11 cellular contexts compared by ENCODE assay signal in the genomic region with DNA sequence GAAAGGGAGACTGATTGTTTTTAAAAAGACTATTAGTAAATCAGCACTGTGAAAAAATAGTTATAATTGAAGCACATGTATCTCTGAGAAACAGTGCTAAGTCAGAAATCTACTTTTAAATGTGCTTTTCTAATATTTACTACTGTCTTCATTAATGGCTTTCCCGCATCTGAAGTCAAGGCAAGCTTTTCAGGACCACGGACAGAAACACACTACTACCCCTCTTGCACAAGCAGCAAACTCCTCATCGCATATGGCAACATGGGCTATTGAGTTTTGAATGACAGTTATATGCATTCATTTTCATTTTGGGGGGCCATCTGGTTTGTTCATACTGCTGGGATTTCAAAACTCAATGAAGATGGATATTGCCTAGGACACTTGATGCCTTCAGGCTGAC.
DNase-seq lines count a peak whose midpoint lies in the region; ATAC-seq and TF ChIP-seq lines count a peak whose summit lies in the region.
"Had no signal": no experiment of that assay in that cellular context is flagged by ENCODE, and none has a peak within 500 bp of the region (broad histone marks: within the 10 kb centered on the region; RNA-seq: fewer than 3 reads in every experiment).

No MANE protein-coding gene starts in this region.

- no peaks in the 10 kb centered on the region for H3K4me1 ChIP-seq in upper lobe of left lung

- H3K4me3 Mint-ChIP-seq in WTC11, result no peak overlapping the region

- POLR2A ChIA-PET in WTC11 (lab: Charles Lee), result interaction anchor here (1.1 kb wide), 1 partner anchor 8 kb away, joined by 3 read pairs; no protein-coding TSS in a partner anchor

- TF ChIP-seq POLR2A in upper lobe of left lung (IDR thresholded peaks at IDR 0.05), result no peak

- no peak overlapping the region for H3K27ac Mint-ChIP-seq in WTC11

- TF ChIP-seq EP300 in Ishikawa (IDR thresholded peaks at IDR 0.05; ENCODE audit: borderline replicate concordance) (no peak), upper lobe of left lung (IDR thresholded peaks at IDR 0.05) (no peak)

- no peak overlapping the region for H3K4me3 ChIP-seq in upper lobe of left lung
- H3K4me3 ChIP-seq: PC-9 had no signal

- H3K36me3 Mint-ChIP-seq in WTC11, result no peaks in the 10 kb centered on the region

- no peaks in the 10 kb centered on the region for H3K27me3 Mint-ChIP-seq in WTC11 (ENCODE audit: low read depth)

- WGBS in upper lobe of left lung, 2 donors, result 23 to 44% methylated on average over 3 of the region's 3 CpGs

- no peaks in the 10 kb centered on the region for H3K9me3 ChIP-seq in upper lobe of left lung

- no peak for TF ChIP-seq RAD21 in Ishikawa (IDR thresholded peaks at IDR 0.05; ENCODE audit: low read depth)

- CTCF ChIA-PET in WTC11 (lab: Charles Lee), result no interaction called here

- DNase-seq in AML-193 (lab: John Stamatoyannopoulos, UW), result peak; percentile 1 to 31
- peak; percentile 39 for DNase-seq in WTC11 (ENCODE audit: low spot score)
- peak; percentile 53 for DNase-seq in iPS-NIHi7 (ENCODE audit: extremely low spot score)
- DNase-seq in upper lobe of left lung, result no peak
- DNase-seq in mucosa of gallbladder (ENCODE audit: low spot score), result no peak
- DNase-seq: activated T-cell treated with anti-CD3 and anti-CD28 coated beads for 4 hours had no signal

- no peak overlapping the region for H3K27ac ChIP-seq in upper lobe of left lung
- H3K27ac ChIP-seq: epithelial cell of prostate, PC-9 had no signal

- no peaks in the 10 kb centered on the region for H3K27me3 ChIP-seq in upper lobe of left lung

- no peaks in the 10 kb centered on the region for H3K9me3 Mint-ChIP-seq in WTC11

- ATAC-seq in WTC11, result peak; percentile 47; the same call in 1 of the 2 replicates
- no peak for ATAC-seq in upper lobe of left lung (ENCODE audit: low FRiP score in 2 of 2)
- no peak for ATAC-seq in GM18873 (IDR thresholded peaks at IDR 0.05; ENCODE audit: low FRiP score, unreplicated experiment)
- ATAC-seq in GM21381 (IDR thresholded peaks at IDR 0.05; ENCODE audit: unreplicated experiment), result no peak

- no peaks in the 10 kb centered on the region for H3K36me3 ChIP-seq in upper lobe of left lung

- no peak for TF ChIP-seq CTCF in WTC11 (IDR thresholded peaks at IDR 0.05)
- TF ChIP-seq CTCF in upper lobe of left lung (IDR thresholded peaks at IDR 0.05), result no peak

- peaks cover 38% of the 10 kb centered on the region for H3K4me1 Mint-ChIP-seq in WTC11

TF ChIP-seq in Ishikawa, 13 proteins besides CTCF, POLR2A, EP300 and RAD21:
- peak; percentile 82 for TF ChIP-seq CEBPB (IDR thresholded peaks at IDR 0.05)
- no peak for TF ChIP-seq CREB1 (IDR thresholded peaks at IDR 0.05; ENCODE audit: low read depth)
- TF ChIP-seq, protein P1, sequence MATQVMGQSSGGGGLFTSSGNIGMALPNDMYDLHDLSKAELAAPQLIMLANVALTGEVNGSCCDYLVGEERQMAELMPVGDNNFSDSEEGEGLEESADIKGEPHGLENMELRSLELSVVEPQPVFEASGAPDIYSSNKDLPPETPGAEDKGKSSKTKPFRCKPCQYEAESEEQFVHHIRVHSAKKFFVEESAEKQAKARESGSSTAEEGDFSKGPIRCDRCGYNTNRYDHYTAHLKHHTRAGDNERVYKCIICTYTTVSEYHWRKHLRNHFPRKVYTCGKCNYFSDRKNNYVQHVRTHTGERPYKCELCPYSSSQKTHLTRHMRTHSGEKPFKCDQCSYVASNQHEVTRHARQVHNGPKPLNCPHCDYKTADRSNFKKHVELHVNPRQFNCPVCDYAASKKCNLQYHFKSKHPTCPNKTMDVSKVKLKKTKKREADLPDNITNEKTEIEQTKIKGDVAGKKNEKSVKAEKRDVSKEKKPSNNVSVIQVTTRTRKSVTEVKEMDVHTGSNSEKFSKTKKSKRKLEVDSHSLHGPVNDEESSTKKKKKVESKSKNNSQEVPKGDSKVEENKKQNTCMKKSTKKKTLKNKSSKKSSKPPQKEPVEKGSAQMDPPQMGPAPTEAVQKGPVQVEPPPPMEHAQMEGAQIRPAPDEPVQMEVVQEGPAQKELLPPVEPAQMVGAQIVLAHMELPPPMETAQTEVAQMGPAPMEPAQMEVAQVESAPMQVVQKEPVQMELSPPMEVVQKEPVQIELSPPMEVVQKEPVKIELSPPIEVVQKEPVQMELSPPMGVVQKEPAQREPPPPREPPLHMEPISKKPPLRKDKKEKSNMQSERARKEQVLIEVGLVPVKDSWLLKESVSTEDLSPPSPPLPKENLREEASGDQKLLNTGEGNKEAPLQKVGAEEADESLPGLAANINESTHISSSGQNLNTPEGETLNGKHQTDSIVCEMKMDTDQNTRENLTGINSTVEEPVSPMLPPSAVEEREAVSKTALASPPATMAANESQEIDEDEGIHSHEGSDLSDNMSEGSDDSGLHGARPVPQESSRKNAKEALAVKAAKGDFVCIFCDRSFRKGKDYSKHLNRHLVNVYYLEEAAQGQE (IDR thresholded peaks at IDR 0.05; ENCODE audit: low read depth), result peak; percentile 89

TF ChIP-seq in WTC11, 78 proteins besides CTCF, POLR2A, EP300 and RAD21:
- TF ChIP-seq JUN (CRISPR knock-in tag; IDR thresholded peaks at IDR 0.05), result peak; percentile 16; the same call in 1 of the 2 replicates
- TF ChIP-seq, protein P2, sequence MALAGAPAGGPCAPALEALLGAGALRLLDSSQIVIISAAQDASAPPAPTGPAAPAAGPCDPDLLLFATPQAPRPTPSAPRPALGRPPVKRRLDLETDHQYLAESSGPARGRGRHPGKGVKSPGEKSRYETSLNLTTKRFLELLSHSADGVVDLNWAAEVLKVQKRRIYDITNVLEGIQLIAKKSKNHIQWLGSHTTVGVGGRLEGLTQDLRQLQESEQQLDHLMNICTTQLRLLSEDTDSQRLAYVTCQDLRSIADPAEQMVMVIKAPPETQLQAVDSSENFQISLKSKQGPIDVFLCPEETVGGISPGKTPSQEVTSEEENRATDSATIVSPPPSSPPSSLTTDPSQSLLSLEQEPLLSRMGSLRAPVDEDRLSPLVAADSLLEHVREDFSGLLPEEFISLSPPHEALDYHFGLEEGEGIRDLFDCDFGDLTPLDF (CRISPR knock-in tag; IDR thresholded peaks at IDR 0.05), result no peak
- TF ChIP-seq, protein P3, sequence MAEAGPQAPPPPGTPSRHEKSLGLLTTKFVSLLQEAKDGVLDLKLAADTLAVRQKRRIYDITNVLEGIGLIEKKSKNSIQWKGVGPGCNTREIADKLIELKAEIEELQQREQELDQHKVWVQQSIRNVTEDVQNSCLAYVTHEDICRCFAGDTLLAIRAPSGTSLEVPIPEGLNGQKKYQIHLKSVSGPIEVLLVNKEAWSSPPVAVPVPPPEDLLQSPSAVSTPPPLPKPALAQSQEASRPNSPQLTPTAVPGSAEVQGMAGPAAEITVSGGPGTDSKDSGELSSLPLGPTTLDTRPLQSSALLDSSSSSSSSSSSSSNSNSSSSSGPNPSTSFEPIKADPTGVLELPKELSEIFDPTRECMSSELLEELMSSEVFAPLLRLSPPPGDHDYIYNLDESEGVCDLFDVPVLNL (CRISPR knock-in tag; IDR thresholded peaks at IDR 0.05; ENCODE audit: borderline replicate concordance, low read depth), result no peak
- TF ChIP-seq, protein P4, sequence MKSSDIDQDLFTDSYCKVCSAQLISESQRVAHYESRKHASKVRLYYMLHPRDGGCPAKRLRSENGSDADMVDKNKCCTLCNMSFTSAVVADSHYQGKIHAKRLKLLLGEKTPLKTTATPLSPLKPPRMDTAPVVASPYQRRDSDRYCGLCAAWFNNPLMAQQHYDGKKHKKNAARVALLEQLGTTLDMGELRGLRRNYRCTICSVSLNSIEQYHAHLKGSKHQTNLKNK (CRISPR knock-in tag; IDR thresholded peaks at IDR 0.05), result no peak
- no peak for TF ChIP-seq SP1 (CRISPR knock-in tag; conservative IDR thresholded peaks at IDR 0.05)
- TF ChIP-seq, protein P5, sequence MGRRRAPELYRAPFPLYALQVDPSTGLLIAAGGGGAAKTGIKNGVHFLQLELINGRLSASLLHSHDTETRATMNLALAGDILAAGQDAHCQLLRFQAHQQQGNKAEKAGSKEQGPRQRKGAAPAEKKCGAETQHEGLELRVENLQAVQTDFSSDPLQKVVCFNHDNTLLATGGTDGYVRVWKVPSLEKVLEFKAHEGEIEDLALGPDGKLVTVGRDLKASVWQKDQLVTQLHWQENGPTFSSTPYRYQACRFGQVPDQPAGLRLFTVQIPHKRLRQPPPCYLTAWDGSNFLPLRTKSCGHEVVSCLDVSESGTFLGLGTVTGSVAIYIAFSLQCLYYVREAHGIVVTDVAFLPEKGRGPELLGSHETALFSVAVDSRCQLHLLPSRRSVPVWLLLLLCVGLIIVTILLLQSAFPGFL (CRISPR knock-in tag; IDR thresholded peaks at IDR 0.05; ENCODE audit: borderline replicate concordance), result no peak
- TF ChIP-seq ETV6 (CRISPR knock-in tag; IDR thresholded peaks at IDR 0.05), result 0 out of 2 replicates have a peak, but pooled peaks have one; percentile 26
- TF ChIP-seq, protein P6, sequence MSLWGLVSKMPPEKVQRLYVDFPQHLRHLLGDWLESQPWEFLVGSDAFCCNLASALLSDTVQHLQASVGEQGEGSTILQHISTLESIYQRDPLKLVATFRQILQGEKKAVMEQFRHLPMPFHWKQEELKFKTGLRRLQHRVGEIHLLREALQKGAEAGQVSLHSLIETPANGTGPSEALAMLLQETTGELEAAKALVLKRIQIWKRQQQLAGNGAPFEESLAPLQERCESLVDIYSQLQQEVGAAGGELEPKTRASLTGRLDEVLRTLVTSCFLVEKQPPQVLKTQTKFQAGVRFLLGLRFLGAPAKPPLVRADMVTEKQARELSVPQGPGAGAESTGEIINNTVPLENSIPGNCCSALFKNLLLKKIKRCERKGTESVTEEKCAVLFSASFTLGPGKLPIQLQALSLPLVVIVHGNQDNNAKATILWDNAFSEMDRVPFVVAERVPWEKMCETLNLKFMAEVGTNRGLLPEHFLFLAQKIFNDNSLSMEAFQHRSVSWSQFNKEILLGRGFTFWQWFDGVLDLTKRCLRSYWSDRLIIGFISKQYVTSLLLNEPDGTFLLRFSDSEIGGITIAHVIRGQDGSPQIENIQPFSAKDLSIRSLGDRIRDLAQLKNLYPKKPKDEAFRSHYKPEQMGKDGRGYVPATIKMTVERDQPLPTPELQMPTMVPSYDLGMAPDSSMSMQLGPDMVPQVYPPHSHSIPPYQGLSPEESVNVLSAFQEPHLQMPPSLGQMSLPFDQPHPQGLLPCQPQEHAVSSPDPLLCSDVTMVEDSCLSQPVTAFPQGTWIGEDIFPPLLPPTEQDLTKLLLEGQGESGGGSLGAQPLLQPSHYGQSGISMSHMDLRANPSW (CRISPR knock-in tag; conservative IDR thresholded peaks at IDR 0.05; ENCODE audit: low read depth), result no peak
- TF ChIP-seq ZNF232 (CRISPR knock-in tag; IDR thresholded peaks at IDR 0.05), result 0 out of 2 replicates have a peak, but pooled peaks have one; percentile 58
TF ChIP-seq in WTC11: peak in this region for 3.

Comparison
In these comparisons a context has a peak if more than half of its experiments do, and no peak if none do; other contexts are left out.
1. DNase-seq: peak in AML-193 (2 of 2), WTC11 (single experiment) and iPS-NIHi7 (single experiment); none in upper lobe of left lung (0 of 2) and mucosa of gallbladder (single experiment).